In genomic region chr3:128111147-128111546, GRCh38 we compare ENCODE assay signal across 20 cellular contexts. TPM values are rescaled to one million over a fixed set of nuclear protein-coding genes. Genes with fewer than 3 reads are reported as not detected.
A peak's percentile ranks its signal among the peaks of the same experiment; 100 is the strongest.
DNase-seq lines count a peak whose midpoint lies in the region; ATAC-seq lines count a peak whose summit lies in the region.
"Had no signal": no experiment of that assay in that cellular context is flagged by ENCODE, and none has a peak within 500 bp of the region (broad histone marks: within the 10 kb centered on the region; RNA-seq: fewer than 3 reads in every experiment).

No MANE protein-coding gene starts in this region.

- no peak for ATAC-seq in stimulated activated naive CD8-positive, alpha-beta T cell treated with anti-CD3 and anti-CD28 coated beads, Interleukin-15, Interleukin-2, amounts not matched to agents 100 U/mL and 50 U/mL, for 24 hours

- peaks cover 42% of the 10 kb centered on the region for H3K4me1 Mint-ChIP-seq in stimulated activated naive CD8-positive, alpha-beta T cell treated with anti-CD3 and anti-CD28 coated beads, Interleukin-15, Interleukin-2, amounts not matched to agents 100 ng/mL and 50 ng/mL, for 24 hours (ENCODE audit: low read depth)
- peaks cover 44% of the 10 kb centered on the region for H3K4me1 Mint-ChIP-seq in activated T-helper 1 cell treated with anti-CD3 and anti-CD28 coated beads, Interleukin-12 subunit alpha, Interleukin-12 subunit beta, Interleukin-2, Interleukin-4 antibody, amounts not matched to agents 30 ng/mL and 10 ng/mL and 1 ng/mL, durations not matched to agents 14 hours and 24 hours and 36 hours (ENCODE audit: low read depth)
- peaks cover 26 to 35% of the 10 kb centered on the region in 2 donors for H3K4me1 Mint-ChIP-seq in immature natural killer cell

- H3K27me3 Mint-ChIP-seq in stimulated activated naive CD8-positive, alpha-beta T cell treated with anti-CD3 and anti-CD28 coated beads, Interleukin-15, Interleukin-2, amounts not matched to agents 100 ng/mL and 50 ng/mL, for 24 hours, result no peaks in the 10 kb centered on the region
- no peaks in the 10 kb centered on the region for H3K27me3 Mint-ChIP-seq in activated T-helper 1 cell treated with anti-CD3 and anti-CD28 coated beads, Interleukin-12 subunit alpha, Interleukin-12 subunit beta, Interleukin-2, Interleukin-4 antibody, amounts not matched to agents 30 ng/mL and 10 ng/mL and 1 ng/mL, durations not matched to agents 14 hours and 24 hours and 36 hours (ENCODE audit: insufficient read depth)
- H3K27me3 Mint-ChIP-seq in immature natural killer cell (ENCODE audit: low read depth in 3 of 3), result peaks cover 0 to 2% (median 0%) of the 10 kb centered on the region in 3 donors
- H3K27me3 Mint-ChIP-seq: IgD-negative memory B cell had no signal

- intact Hi-C loops in activated T-helper 1 cell treated with anti-CD3 and anti-CD28 coated beads, Interleukin-12 subunit alpha, Interleukin-12 subunit beta, Interleukin-2, Interleukin-4 antibody, amounts not matched to agents 30 ng/mL and 10 ng/mL and 1 ng/mL, durations not matched to agents 14 hours and 24 hours and 36 hours (cut with micrococcal nuclease), result no loop called here

- DNase-seq in stimulated activated naive CD8-positive, alpha-beta T cell treated with anti-CD3 and anti-CD28 coated beads, Interleukin-15, Interleukin-2, amounts not matched to agents 100 U/mL and 50 U/mL, for 24 hours, result no peak
- no peak for DNase-seq in activated T-helper 1 cell treated with anti-CD3 and anti-CD28 coated beads, Interleukin-12 subunit alpha, Interleukin-12 subunit beta, Interleukin-2, Interleukin-4 antibody, amounts not matched to agents 30 ng/mL and 10 ng/mL and 1 ng/mL, durations not matched to agents 14 hours and 24 hours and 36 hours (ENCODE audit: low spot score)
- DNase-seq in immature natural killer cell, result no peak
- no peak for DNase-seq in RKO (ENCODE audit: low spot score)
- DNase-seq in EL, result no peak
- DNase-seq in iPS-NIHi11 (ENCODE audit: low spot score), result no peak
- DNase-seq: adrenal gland; brain microvascular endothelial cell; head of caudate nucleus; NCI-H1105 treated with DMSO at 0.1 percent for 48 hours; NCI-H2029; NCI-H226; NCI-H748 treated with DMSO at 0.1 percent for 48 hours; nucleus accumbens; retina; RPMI8226; stimulated activated CD4-positive, alpha-beta T cell treated with anti-CD3 and anti-CD28 coated beads, Interleukin-4, amount 100 ng/mL, for 1 hour; stimulated activated naive CD4-positive, alpha-beta T cell had no signal

- no peaks in the 10 kb centered on the region for H3K9me3 Mint-ChIP-seq in stimulated activated naive CD8-positive, alpha-beta T cell treated with anti-CD3 and anti-CD28 coated beads, Interleukin-15, Interleukin-2, amounts not matched to agents 100 ng/mL and 50 ng/mL, for 24 hours
- H3K9me3 Mint-ChIP-seq in activated T-helper 1 cell treated with anti-CD3 and anti-CD28 coated beads, Interleukin-12 subunit alpha, Interleukin-12 subunit beta, Interleukin-2, Interleukin-4 antibody, amounts not matched to agents 30 ng/mL and 10 ng/mL and 1 ng/mL, durations not matched to agents 14 hours and 24 hours and 36 hours, result no peaks in the 10 kb centered on the region
- no peaks in the 10 kb centered on the region for H3K9me3 Mint-ChIP-seq in immature natural killer cell
- H3K9me3 Mint-ChIP-seq: IgD-negative memory B cell had no signal

- no peak overlapping the region for H3K4me3 Mint-ChIP-seq in stimulated activated naive CD8-positive, alpha-beta T cell treated with anti-CD3 and anti-CD28 coated beads, Interleukin-15, Interleukin-2, amounts not matched to agents 100 ng/mL and 50 ng/mL, for 24 hours
- H3K4me3 Mint-ChIP-seq in activated T-helper 1 cell treated with anti-CD3 and anti-CD28 coated beads, Interleukin-12 subunit alpha, Interleukin-12 subunit beta, Interleukin-2, Interleukin-4 antibody, amounts not matched to agents 30 ng/mL and 10 ng/mL and 1 ng/mL, durations not matched to agents 14 hours and 24 hours and 36 hours, result no peak overlapping the region
- no peak overlapping the region for H3K4me3 Mint-ChIP-seq in immature natural killer cell

- peaks cover 68% of the 10 kb centered on the region for H3K36me3 Mint-ChIP-seq in stimulated activated naive CD8-positive, alpha-beta T cell treated with anti-CD3 and anti-CD28 coated beads, Interleukin-15, Interleukin-2, amounts not matched to agents 100 ng/mL and 50 ng/mL, for 24 hours (ENCODE audit: low read depth)
- peaks cover 45% of the 10 kb centered on the region for H3K36me3 Mint-ChIP-seq in activated T-helper 1 cell treated with anti-CD3 and anti-CD28 coated beads, Interleukin-12 subunit alpha, Interleukin-12 subunit beta, Interleukin-2, Interleukin-4 antibody, amounts not matched to agents 30 ng/mL and 10 ng/mL and 1 ng/mL, durations not matched to agents 14 hours and 24 hours and 36 hours (ENCODE audit: low read depth)
- peaks cover 13 to 37% (median 36%) of the 10 kb centered on the region in 3 donors for H3K36me3 Mint-ChIP-seq in immature natural killer cell

- H3K27ac Mint-ChIP-seq in stimulated activated naive CD8-positive, alpha-beta T cell treated with anti-CD3 and anti-CD28 coated beads, Interleukin-15, Interleukin-2, amounts not matched to agents 100 ng/mL and 50 ng/mL, for 24 hours, result peak overlapping the region; percentile 89
- peak overlapping the region; percentile 9 for H3K27ac Mint-ChIP-seq in activated T-helper 1 cell treated with anti-CD3 and anti-CD28 coated beads, Interleukin-12 subunit alpha, Interleukin-12 subunit beta, Interleukin-2, Interleukin-4 antibody, amounts not matched to agents 30 ng/mL and 10 ng/mL and 1 ng/mL, durations not matched to agents 14 hours and 24 hours and 36 hours
- H3K27ac Mint-ChIP-seq in immature natural killer cell, result peak overlapping the region; percentile 22 to 98 (median 64)

RNA-seq across cellular contexts. Expression of gene RUVBL1, which starts 12.5 kb away (rescaled TPM):
- total RNA-seq in activated T-helper 1 cell treated with anti-CD3 and anti-CD28 coated beads, Interleukin-12 subunit alpha, Interleukin-12 subunit beta, Interleukin-2, Interleukin-4 antibody, amounts not matched to agents 30 ng/mL and 10 ng/mL and 1 ng/mL, durations not matched to agents 14 hours and 24 hours and 36 hours, result 135 and 137 TPM in 2 replicates
- polyA plus RNA-seq in immature natural killer cell, result 10 to 100 TPM; 34.8 to 45.3 (median 44.3) TPM

RNA-seq across cellular contexts. Expression of gene EEFSEC, which starts 42.1 kb away (rescaled TPM):
- total RNA-seq in activated T-helper 1 cell treated with anti-CD3 and anti-CD28 coated beads, Interleukin-12 subunit alpha, Interleukin-12 subunit beta, Interleukin-2, Interleukin-4 antibody, amounts not matched to agents 30 ng/mL and 10 ng/mL and 1 ng/mL, durations not matched to agents 14 hours and 24 hours and 36 hours, result 18.7 and 19.5 TPM in 2 replicates
- 10 to 100 TPM; 14.5 to 26.9 (median 26.1) TPM for polyA plus RNA-seq in immature natural killer cell

RNA-seq across cellular contexts. Expression of gene SEC61A1, which starts 58.9 kb away (rescaled TPM):
- 205 and 214 TPM in 2 replicates for total RNA-seq in activated T-helper 1 cell treated with anti-CD3 and anti-CD28 coated beads, Interleukin-12 subunit alpha, Interleukin-12 subunit beta, Interleukin-2, Interleukin-4 antibody, amounts not matched to agents 30 ng/mL and 10 ng/mL and 1 ng/mL, durations not matched to agents 14 hours and 24 hours and 36 hours
- polyA plus RNA-seq in immature natural killer cell, result 100 to 1,000 TPM; 107 to 195 (median 172) TPM

Comparison
In these comparisons a context has a peak if more than half of its experiments do, and no peak if none do; other contexts are left out.
1. H3K27ac Mint-ChIP-seq: peak in every context shown above with its lines; median percentile 89 in stimulated activated naive CD8-positive, alpha-beta T cell treated with anti-CD3 and anti-CD28 coated beads, Interleukin-15, Interleukin-2, amounts not matched to agents 100 ng/mL and 50 ng/mL, for 24 hours; 64 in immature natural killer cell; 9 in activated T-helper 1 cell treated with anti-CD3 and anti-CD28 coated beads, Interleukin-12 subunit alpha, Interleukin-12 subunit beta, Interleukin-2, Interleukin-4 antibody, amounts not matched to agents 30 ng/mL and 10 ng/mL and 1 ng/mL, durations not matched to agents 14 hours and 24 hours and 36 hours.